11 cellular contexts compared by ENCODE assay signal in genomic region chr9:130508218-130508617, GRCh38.
"Had no signal": no experiment of that assay in that cellular context is flagged by ENCODE, and none has a peak within 500 bp of the region (broad histone marks: within the 10 kb centered on the region; RNA-seq: fewer than 3 reads in every experiment).

No MANE protein-coding gene starts in this region.

- H3K4me1 Mint-ChIP-seq: GM23338, H9 had no signal

- H3K27ac Mint-ChIP-seq: GM23338, H9, HFFc6 had no signal

- H2AFZ ChIP-seq: GM23248, GM23338 had no signal

- H3K4me3 Mint-ChIP-seq: GM23338, H9, HFFc6 had no signal

- FAIRE-seq: H1, H54 had no signal

- ATAC-seq: GM23338, HCT116 had no signal

- H3K9ac ChIP-seq: GM23248 had no signal

- H3K4me3 ChIP-seq: GM23248, GM23338, HAP-1 had no signal

- DNase-seq: GM23248, GOT3, H7, H9, HCEC 1CT, HFFc6 had no signal

- H3K27ac ChIP-seq: GM23248 had no signal

- H3K4me2 ChIP-seq: GM23338 had no signal

- H3K4me1 ChIP-seq: HAP-1 had no signal

- H3K9me3 ChIP-seq: HAP-1 had no signal

- H3K36me3 ChIP-seq: HAP-1 had no signal
